8 cellular contexts compared by ENCODE assay signal in the genomic region with DNA sequence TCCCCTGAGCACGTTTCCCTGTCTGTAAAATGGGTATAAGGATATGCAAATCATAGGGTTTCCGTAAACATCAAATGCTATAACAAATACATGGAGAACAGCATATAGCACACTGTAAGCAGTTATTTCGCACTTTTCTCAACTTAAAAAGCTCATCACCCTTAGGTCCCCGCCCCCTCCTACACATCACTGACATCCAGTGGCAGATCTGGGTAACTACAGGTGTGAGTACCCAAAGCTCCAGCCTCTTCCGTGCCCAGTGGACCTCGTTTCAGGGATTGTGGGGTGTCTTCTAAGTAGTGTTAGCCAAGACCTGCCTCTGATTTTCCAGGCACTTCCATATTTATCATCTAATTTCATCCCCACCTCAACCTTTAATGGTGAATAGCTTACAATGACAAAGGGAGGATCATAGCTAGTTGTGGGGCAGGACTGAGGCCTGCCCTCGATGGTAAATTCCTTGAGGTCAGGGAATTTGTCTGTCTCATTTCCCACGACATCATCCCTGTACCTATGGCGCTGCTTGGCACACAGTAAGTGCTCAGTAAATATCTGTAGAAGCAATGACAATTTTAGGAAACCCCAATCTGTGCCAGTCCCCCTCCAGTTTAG.
DNase-seq lines count a peak whose midpoint lies in the region; ATAC-seq, FAIRE-seq and TF ChIP-seq lines count a peak whose summit lies in the region.

No MANE protein-coding gene starts in this region.

- POLR2A ChIA-PET in WTC11 (lab: Charles Lee) = interaction anchor here (0.5 kb wide), 1 partner anchor 1298 kb away, joined by 3 read pairs; no protein-coding TSS in a partner anchor

- H3K36me3 Mint-ChIP-seq in WTC11 = no peaks in the 10 kb centered on the region

- CTCF ChIA-PET in WTC11 (lab: Charles Lee) = interaction anchor here (0.5 to 4.5 kb wide), 48 partner anchors 9 to 931 kb away, joined by 3 to 65 read pairs (median 5); no protein-coding TSS in a partner anchor

- peak; percentile 70 for TF ChIP-seq CTCF in WTC11 (IDR thresholded peaks at IDR 0.05)

- FAIRE-seq in H54 (lab: Jason Lieb, UNC) = no peak

- DNase-seq in A172 (ENCODE audit: low spot score) (peak; percentile 61), EH (ENCODE audit: low read depth) (peak; percentile 69), H54 (ENCODE audit: insufficient read length, low spot score) (peak; percentile 80), LoVo (ENCODE audit: low spot score) (peak; percentile 41), WTC11 (ENCODE audit: low spot score) (peak; percentile 56), glomerular visceral epithelial cell (ENCODE audit: extremely low spot score) (peak; percentile 63), sciatic nerve (ENCODE audit: low spot score) (no peak)

- peak; percentile 93 for ATAC-seq in WTC11
- ATAC-seq in sciatic nerve = peak; percentile 58
- ATAC-seq in HG03457 (IDR thresholded peaks at IDR 0.05; ENCODE audit: unreplicated experiment) = no peak

- no peak overlapping the region for H3K4me3 Mint-ChIP-seq in WTC11

- no peaks in the 10 kb centered on the region; the same call in 1 of the 2 replicates for H3K27me3 Mint-ChIP-seq in WTC11 (ENCODE audit: low read depth)

- no peaks in the 10 kb centered on the region for H3K9me3 Mint-ChIP-seq in WTC11

- intact Hi-C loops in sciatic nerve (cut with DNase I) = no loop called here

- H3K4me1 Mint-ChIP-seq in WTC11 = peaks cover 6% of the 10 kb centered on the region

- no peak for TF ChIP-seq POLR2A in H54 (IDR thresholded peaks at IDR 0.05; ENCODE audit: low read depth, low read length)

- H3K27ac Mint-ChIP-seq in WTC11 = no peak overlapping the region

TF ChIP-seq in WTC11, 78 proteins besides CTCF, POLR2A, EP300 and RAD21:
- TF ChIP-seq ZNF263 (CRISPR knock-in tag; IDR thresholded peaks at IDR 0.05; ENCODE audit: low read depth) (no peak), NR3C1 (CRISPR knock-in tag; conservative IDR thresholded peaks at IDR 0.05; ENCODE audit: low read depth) (no peak), PRRX2 (CRISPR knock-in tag; IDR thresholded peaks at IDR 0.05) (no peak), GRHL2 (CRISPR knock-in tag; IDR thresholded peaks at IDR 0.05; ENCODE audit: insufficient replicate concordance, severe bottlenecking) (no peak)
TF ChIP-seq in WTC11: peak in this region for 0.
